In genomic region chrY:16959071-16959470, GRCh38 we compare ENCODE assay signal across 16 cellular contexts.
"Had no signal": no experiment of that assay in that cellular context is flagged by ENCODE, and none has a peak within 500 bp of the region (broad histone marks: within the 10 kb centered on the region; RNA-seq: fewer than 3 reads in every experiment).

No MANE protein-coding gene starts in this region.

- H3K4me3 ChIP-seq: ascending aorta, breast epithelium, left ventricle myocardium inferior, spleen, upper lobe of right lung had no signal

- DNase-seq: activated gamma-delta T cell; effector memory CD4-positive, alpha-beta T cell; foreskin fibroblast; glutamatergic neuron; hippocampal formation; left ventricle myocardium inferior; mammary epithelial cell; occipital lobe; retina; spleen; stimulated activated CD4-positive, alpha-beta T cell treated with anti-CD3 and anti-CD28 coated beads, Interleukin-4, amount 100 ng/mL, for 4 hours; upper lobe of right lung had no signal

- H3K4me1 ChIP-seq: ascending aorta, breast epithelium, left ventricle myocardium inferior, spleen, upper lobe of right lung had no signal

- ATAC-seq: stimulated activated memory B cell treated with anti-CD40 and anti-IgM and Interleukin-4, amounts not matched to agents 10 μg/mL and 1 μg/mL and 100 μg/mL, for 72 hours; upper lobe of right lung had no signal

- H3K27me3 ChIP-seq: ascending aorta, breast epithelium, spleen, upper lobe of right lung had no signal

- H3K27ac ChIP-seq: ascending aorta, breast epithelium, left ventricle myocardium inferior, spleen, upper lobe of right lung had no signal

- H3K9me3 ChIP-seq: ascending aorta, breast epithelium, left ventricle myocardium inferior, upper lobe of right lung had no signal

- H3K36me3 ChIP-seq: ascending aorta, breast epithelium, left ventricle myocardium inferior, spleen, upper lobe of right lung had no signal

- FAIRE-seq: endothelial cell of umbilical vein had no signal
